8 cellular contexts compared by ENCODE assay signal in genomic region chr14:65411656-65412188, GRCh38. TPM values are rescaled to one million over a fixed set of nuclear protein-coding genes. Genes with fewer than 3 reads are reported as not detected.
DNase-seq lines count a peak whose midpoint lies in the region; ATAC-seq and TF ChIP-seq lines count a peak whose summit lies in the region.

No MANE protein-coding gene starts in this region.

- peak overlapping the region; percentile 95 for H3K27ac ChIP-seq in cingulate gyrus (ENCODE audit: low read depth, low read length)

- intact Hi-C loops in left colon (cut with DNase I, micrococcal nuclease), result loop anchor here (5.0 to 10.0 kb wide), 2 partner anchors 411 to 413 kb away; no protein-coding TSS in a partner anchor

- DNase-seq in AG09319 (ENCODE audit: extremely low read depth, low read depth) (peak; percentile 84), NCI-H446 (lab: John Stamatoyannopoulos, UW) (peak; percentile 76 to 96), left colon (peak; percentile 93 to 94)
- peak; percentile 72 to 80 for DNase-seq in activated CD4-positive, alpha-beta T cell treated with anti-CD3 and anti-CD28 coated beads for 4 hours
- peak; percentile 68 to 71 for DNase-seq in stimulated activated CD4-positive, alpha-beta T cell treated with anti-CD3 and anti-CD28 coated beads, Interleukin-1b, Interleukin-23, amount 100 ng/mL, for 4 hours (ENCODE audit: low read depth in 2 of 2)

- ATAC-seq in GM18909 (IDR thresholded peaks at IDR 0.05; ENCODE audit: poor library complexity, unreplicated experiment), result peak; percentile 63
- ATAC-seq in HG03175 (IDR thresholded peaks at IDR 0.05; ENCODE audit: unreplicated experiment), result peak; percentile 59
- ATAC-seq in left colon, result peak; percentile 81

- no peak for TF ChIP-seq CTCF in AG09319 (IDR thresholded peaks at IDR 0.05; ENCODE audit: low read depth, low read length)

RNA-seq across cellular contexts. Expression of gene FUT8, which starts 0.8 kb away (rescaled TPM):
- total RNA-seq in left colon, result 10 to 100 TPM; 22.3 to 27.8 TPM

Comparison
In these comparisons a context has a peak if more than half of its experiments do, and no peak if none do; other contexts are left out.
1. Peak in every context shown above with its lines: DNase-seq, ATAC-seq and H3K27ac ChIP-seq.